In genomic region chr1:203906932-203907331, GRCh38 we compare ENCODE assay signal across 12 cellular contexts. TPM values are rescaled to one million over a fixed set of nuclear protein-coding genes. Genes with fewer than 3 reads are reported as not detected.
DNase-seq lines count a peak whose midpoint lies in the region; ATAC-seq, FAIRE-seq and TF ChIP-seq lines count a peak whose summit lies in the region.
"Had no signal": no experiment of that assay in that cellular context is flagged by ENCODE, and none has a peak within 500 bp of the region (broad histone marks: within the 10 kb centered on the region; RNA-seq: fewer than 3 reads in every experiment).

No MANE protein-coding gene starts in this region.

- H3K27me3 ChIP-seq in foreskin keratinocyte, result no peaks in the 10 kb centered on the region
- H3K27me3 ChIP-seq: pancreas had no signal

- TF ChIP-seq CTCF in foreskin keratinocyte (conservative IDR thresholded peaks at IDR 0.05), result no peak

- ATAC-seq in foreskin keratinocyte (peak; percentile 98), HG02852 (IDR thresholded peaks at IDR 0.05; ENCODE audit: unreplicated experiment) (no peak)

- DNase-seq in DMS53 (lab: John Stamatoyannopoulos, UW) (peak; percentile 31), DMS53 treated with DMSO at 0.1 percent for 48 hours (lab: John Stamatoyannopoulos, UW; ENCODE audit: unreplicated experiment) (no peak), SW 1271 (lab: John Stamatoyannopoulos, UW) (peak; percentile 50 to 86), foreskin keratinocyte (peak; percentile 83 to 92), urothelium cell line (ENCODE audit: low spot score) (peak; percentile 84), HT-29 (ENCODE audit: low spot score) (no peak), inferior parietal cortex (ENCODE audit: extremely low spot score) (no peak)
- DNase-seq: cerebellar nuclear complex, NCI-H2029, pancreas had no signal

- no peak for FAIRE-seq in urothelium cell line (lab: Jason Lieb, UNC)
- FAIRE-seq: pancreas had no signal

- H3K27ac ChIP-seq in foreskin keratinocyte, result no peak overlapping the region
- H3K27ac ChIP-seq: 22Rv1, pancreas had no signal

- H3K4me1 ChIP-seq in foreskin keratinocyte, result peaks cover 18% of the 10 kb centered on the region
- H3K4me1 ChIP-seq: pancreas had no signal

RNA-seq across cellular contexts. Expression of gene SNRPE, which starts 45.5 kb away (rescaled TPM):
- 162 and 184 TPM in 2 replicates for total RNA-seq in foreskin keratinocyte
- 312 and 338 TPM in 2 replicates for polyA plus RNA-seq in foreskin keratinocyte
- 46.2 and 83.6 TPM in 2 replicates for total RNA-seq in HT-29 (2014; rRNA removed; shearing (Covaris generic))

Comparison
In these comparisons a context has a peak if more than half of its experiments do, and no peak if none do; other contexts are left out.
1. DNase-seq: peak in DMS53 (single experiment), SW 1271 (2 of 2), foreskin keratinocyte (2 of 2) and urothelium cell line (single experiment); none in DMS53 treated with DMSO at 0.1 percent for 48 hours (single experiment), HT-29 (single experiment) and inferior parietal cortex (single experiment).